Comparison of ENCODE assay signal across 23 cellular contexts in the genomic region with DNA sequence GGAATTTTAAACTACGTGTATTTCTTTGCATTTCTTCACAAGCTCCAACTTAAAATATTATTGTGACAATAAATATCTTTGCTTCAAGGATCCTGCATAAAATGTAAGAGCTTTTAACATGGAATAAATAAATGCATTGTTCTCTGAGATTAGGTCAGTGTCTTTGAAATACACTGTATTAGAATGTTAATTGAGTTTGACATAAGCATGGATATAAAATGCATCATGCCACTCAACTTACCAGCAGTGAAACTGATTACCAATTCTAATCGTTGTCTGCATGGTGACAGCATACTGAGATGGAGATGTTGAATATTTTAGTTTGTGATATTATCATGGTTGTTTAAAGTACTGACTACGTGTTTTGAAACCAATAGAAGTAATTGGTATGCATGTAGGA.
"Had no signal": no experiment of that assay in that cellular context is flagged by ENCODE, and none has a peak within 500 bp of the region (broad histone marks: within the 10 kb centered on the region; RNA-seq: fewer than 3 reads in every experiment).

No MANE protein-coding gene starts in this region.

- H3K27ac ChIP-seq: coronary artery, ovary, psoas muscle, sigmoid colon, thoracic aorta, tibial nerve, upper lobe of left lung, uterus had no signal

- H3K27me3 Mint-ChIP-seq: naive thymus-derived CD4-positive, alpha-beta T cell; stimulated activated naive B cell treated with anti-CD40 and anti-IgM and Interleukin-4, amounts not matched to agents 10 μg/mL and 1 μg/mL and 100 μg/mL, for 72 hours; stimulated activated naive CD8-positive, alpha-beta T cell treated with anti-CD3 and anti-CD28 coated beads, Interleukin-15, Interleukin-2, amounts not matched to agents 100 ng/mL and 50 ng/mL, for 24 hours had no signal

- ATAC-seq: left lobe of liver; naive thymus-derived CD4-positive, alpha-beta T cell; psoas muscle; right cardiac atrium; stimulated activated naive B cell treated with anti-CD40 and anti-IgM and Interleukin-4, amounts not matched to agents 10 μg/mL and 1 μg/mL and 100 μg/mL, for 72 hours had no signal

- H3K27ac Mint-ChIP-seq: naive thymus-derived CD4-positive, alpha-beta T cell; nephron; stimulated activated naive B cell treated with anti-CD40 and anti-IgM and Interleukin-4, amounts not matched to agents 10 μg/mL and 1 μg/mL and 100 μg/mL, for 72 hours; stimulated activated naive CD8-positive, alpha-beta T cell treated with anti-CD3 and anti-CD28 coated beads, Interleukin-15, Interleukin-2, amounts not matched to agents 100 ng/mL and 50 ng/mL, for 24 hours had no signal

- H3K4me1 Mint-ChIP-seq: naive thymus-derived CD4-positive, alpha-beta T cell had no signal

- H3K4me3 Mint-ChIP-seq: naive thymus-derived CD4-positive, alpha-beta T cell; nephron; stimulated activated naive B cell treated with anti-CD40 and anti-IgM and Interleukin-4, amounts not matched to agents 10 μg/mL and 1 μg/mL and 100 μg/mL, for 72 hours; stimulated activated naive CD8-positive, alpha-beta T cell treated with anti-CD3 and anti-CD28 coated beads, Interleukin-15, Interleukin-2, amounts not matched to agents 100 ng/mL and 50 ng/mL, for 24 hours had no signal

- DNase-seq: dermis blood vessel endothelial cell; effector memory CD4-positive, alpha-beta T cell; erythroblast; kidney; mesendoderm; midbrain; naive thymus-derived CD4-positive, alpha-beta T cell; occipital lobe; ovary; posterior cingulate gyrus; psoas muscle; right cardiac atrium; sigmoid colon; stimulated activated CD4-positive, alpha-beta T cell treated with anti-CD3 and anti-CD28 coated beads, Interleukin-2, amount 100 ng/mL, for 24 hours; stimulated activated naive B cell treated with anti-CD40 and anti-IgM and Interleukin-4, amounts not matched to agents 10 μg/mL and 1 μg/mL and 100 μg/mL, for 72 hours; upper lobe of left lung; uterus had no signal

- H3K9me3 ChIP-seq: ovary, sigmoid colon, thoracic aorta, upper lobe of left lung, uterus had no signal

- H3K4me3 ChIP-seq: coronary artery, ovary, psoas muscle, sigmoid colon, thoracic aorta, tibial nerve, upper lobe of left lung, uterus had no signal

- H3K27me3 ChIP-seq: ovary, sigmoid colon, tibial nerve, upper lobe of left lung, uterus had no signal

- H3K4me1 ChIP-seq: sigmoid colon, tibial nerve, upper lobe of left lung, uterus had no signal

- H3K36me3 ChIP-seq: ovary, sigmoid colon, thoracic aorta, tibial nerve, upper lobe of left lung, uterus had no signal
